Comparison of ENCODE assay signal across 22 cellular contexts in the genomic region with DNA sequence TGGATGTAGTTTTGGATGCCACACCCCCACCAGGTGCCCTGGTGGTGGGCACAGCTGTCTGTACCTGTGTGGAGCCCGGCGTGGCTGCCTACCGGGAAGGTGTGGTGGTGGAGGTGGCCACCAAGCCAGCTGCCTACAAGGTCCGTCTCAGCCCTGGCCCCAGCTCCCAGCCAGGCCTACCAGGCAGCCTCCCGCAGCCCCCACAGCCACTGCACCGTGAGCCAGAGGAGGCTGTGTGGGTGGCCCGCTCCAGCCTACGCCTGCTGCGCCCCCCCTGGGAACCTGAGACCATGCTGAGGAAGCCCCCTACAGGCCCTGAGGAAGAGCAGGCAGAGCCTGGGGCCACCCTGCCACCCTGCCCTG. TPM values are rescaled to one million over a fixed set of nuclear protein-coding genes. Genes with fewer than 3 reads are reported as not detected.
"Had no signal": no experiment of that assay in that cellular context is flagged by ENCODE, and none has a peak within 500 bp of the region (broad histone marks: within the 10 kb centered on the region; RNA-seq: fewer than 3 reads in every experiment).

No MANE protein-coding gene starts in this region.

- ATAC-seq: activated CD8-positive, alpha-beta memory T cell treated with anti-CD3 and anti-CD28 coated beads, Interleukin-2, amount 10 ng/mL, durations not matched to agents 7 days and 5 days; gastroesophageal sphincter; heart left ventricle; left ventricle myocardium superior; WTC11 had no signal

- H3K27ac Mint-ChIP-seq: activated CD4-positive, alpha-beta memory T cell treated with anti-CD3 and anti-CD28 coated beads, Interleukin-2, amount 10 ng/mL, durations not matched to agents 7 days and 5 days; activated CD8-positive, alpha-beta memory T cell treated with anti-CD3 and anti-CD28 coated beads, Interleukin-2, amount 10 ng/mL, durations not matched to agents 7 days and 5 days; activated T-helper 2 cell treated with anti-CD3 and anti-CD28 coated beads, Interferon-gamma antibody, Interleukin-2, Interleukin-4, amounts not matched to agents 10 μg/mL and 5 μg/mL and 100 μg/mL, durations not matched to agents 14 hours and 24 hours and 36 hours; stimulated activated naive CD8-positive, alpha-beta T cell treated with anti-CD3 and anti-CD28 coated beads, Interleukin-15, Interleukin-2, amounts not matched to agents 100 ng/mL and 50 ng/mL, for 24 hours; T-helper 2 cell treated with Interferon-gamma antibody and Interleukin-4, amounts not matched to agents 5 μg/mL and 100 μg/mL, for 36 hours; WTC11 had no signal

- H3K27me3 ChIP-seq: ascending aorta, gastroesophageal sphincter, heart left ventricle, transverse colon had no signal

- H3K27me3 Mint-ChIP-seq: activated CD4-positive, alpha-beta memory T cell treated with anti-CD3 and anti-CD28 coated beads, Interleukin-2, amount 10 ng/mL, durations not matched to agents 7 days and 5 days; activated CD8-positive, alpha-beta memory T cell treated with anti-CD3 and anti-CD28 coated beads, Interleukin-2, amount 10 ng/mL, durations not matched to agents 7 days and 5 days; stimulated activated naive CD8-positive, alpha-beta T cell treated with anti-CD3 and anti-CD28 coated beads, Interleukin-15, Interleukin-2, amounts not matched to agents 100 ng/mL and 50 ng/mL, for 24 hours had no signal

- H3K9me3 ChIP-seq: ascending aorta, gastroesophageal sphincter, heart left ventricle, transverse colon had no signal

- DNase-seq: activated CD4-positive, alpha-beta memory T cell treated with anti-CD3 and anti-CD28 coated beads, Interleukin-2, amount 10 ng/mL, durations not matched to agents 7 days and 5 days; activated CD4-positive, alpha-beta T cell treated with anti-CD3 and anti-CD28 coated beads for 4 hours; activated CD8-positive, alpha-beta memory T cell treated with anti-CD3 and anti-CD28 coated beads, Interleukin-2, amount 10 ng/mL, durations not matched to agents 7 days and 5 days; activated naive CD4-positive, alpha-beta T cell treated with Interleukin-2 at 50 U/mL for 16 hours; cerebellar nuclear complex; cortex of kidney; effector CD4-positive, alpha-beta T cell; stimulated activated CD4-positive, alpha-beta T cell treated with anti-CD3 and anti-CD28 coated beads, Interleukin-15, amount 100 ng/mL, for 24 hours; stimulated activated CD4-positive, alpha-beta T cell treated with anti-CD3 and anti-CD28 coated beads, Interleukin-2, amount 100 ng/mL, for 48 hours; transverse colon had no signal

- H3K4me3 ChIP-seq: ascending aorta, gastroesophageal sphincter, heart left ventricle, SK-N-MC, transverse colon had no signal

- H3K27ac ChIP-seq: parathyroid adenoma, SK-N-MC, transverse colon had no signal

- H3K9me3 Mint-ChIP-seq: activated CD4-positive, alpha-beta memory T cell treated with anti-CD3 and anti-CD28 coated beads, Interleukin-2, amount 10 ng/mL, durations not matched to agents 7 days and 5 days; activated T-helper 2 cell treated with anti-CD3 and anti-CD28 coated beads, Interferon-gamma antibody, Interleukin-2, Interleukin-4, amounts not matched to agents 10 μg/mL and 5 μg/mL and 100 μg/mL, durations not matched to agents 14 hours and 24 hours and 36 hours; stimulated activated naive CD8-positive, alpha-beta T cell treated with anti-CD3 and anti-CD28 coated beads, Interleukin-15, Interleukin-2, amounts not matched to agents 100 ng/mL and 50 ng/mL, for 24 hours; T-helper 2 cell treated with Interferon-gamma antibody and Interleukin-4, amounts not matched to agents 5 μg/mL and 100 μg/mL, for 36 hours; WTC11 had no signal

- H3K9ac ChIP-seq: parathyroid adenoma had no signal

- H3K4me3 Mint-ChIP-seq: activated CD4-positive, alpha-beta memory T cell treated with anti-CD3 and anti-CD28 coated beads, Interleukin-2, amount 10 ng/mL, durations not matched to agents 7 days and 5 days; activated CD8-positive, alpha-beta memory T cell treated with anti-CD3 and anti-CD28 coated beads, Interleukin-2, amount 10 ng/mL, durations not matched to agents 7 days and 5 days; stimulated activated naive CD8-positive, alpha-beta T cell treated with anti-CD3 and anti-CD28 coated beads, Interleukin-15, Interleukin-2, amounts not matched to agents 100 ng/mL and 50 ng/mL, for 24 hours; T-helper 2 cell treated with Interferon-gamma antibody and Interleukin-4, amounts not matched to agents 5 μg/mL and 100 μg/mL, for 36 hours; WTC11 had no signal

RNA-seq across cellular contexts. Expression of gene PRR19, which starts 29.4 kb away (rescaled TPM):
- total RNA-seq: ascending aorta, bronchial epithelial cell, left ventricle myocardium superior, mononuclear cell had no signal
